ENCODE assay signal across 10 cellular contexts in the genomic region with DNA sequence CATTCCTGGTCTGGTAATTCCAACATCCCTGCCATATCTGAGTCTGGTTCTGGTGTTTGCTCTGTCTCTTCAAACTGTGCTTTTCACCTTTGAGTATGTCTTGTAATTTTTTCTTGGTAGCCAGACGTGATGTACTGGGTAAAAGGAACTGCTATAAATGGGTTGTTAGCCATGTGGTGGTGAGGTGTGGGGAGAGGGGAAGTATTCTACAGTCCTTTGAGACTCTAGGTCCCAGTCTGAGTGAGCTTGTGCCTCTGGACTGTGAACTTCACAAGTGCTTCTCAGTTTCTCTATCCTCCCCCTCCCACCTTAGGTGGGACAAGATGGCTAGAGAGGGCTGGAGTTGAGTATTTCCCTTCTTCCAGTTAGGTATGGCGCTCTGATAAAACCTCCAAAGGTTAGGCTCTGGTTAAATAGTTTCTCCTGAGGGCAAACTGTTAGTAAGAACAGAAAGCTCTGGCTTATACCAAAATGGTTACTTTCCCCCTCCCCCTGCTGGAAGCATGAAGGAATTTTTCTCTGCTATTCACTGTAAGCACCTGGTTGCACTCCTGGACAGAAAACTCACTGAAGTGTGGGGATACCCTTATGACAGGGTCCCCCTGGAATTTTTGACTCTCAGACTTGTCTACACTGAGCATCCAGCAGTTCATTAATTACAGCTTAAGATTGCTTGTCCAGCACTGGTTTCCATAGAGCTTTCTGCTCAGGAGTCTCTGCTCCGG.
DNase-seq lines count a peak whose midpoint lies in the region; ATAC-seq and TF ChIP-seq lines count a peak whose summit lies in the region.
"Had no signal": no experiment of that assay in that cellular context is flagged by ENCODE, and none has a peak within 500 bp of the region (broad histone marks: within the 10 kb centered on the region; RNA-seq: fewer than 3 reads in every experiment).

No MANE protein-coding gene starts in this region.

- DNase-seq in heart right ventricle (no peak), left ventricle myocardium superior (no peak), NCI-H69 (lab: John Stamatoyannopoulos, UW) (peak; percentile 15), fibroblast of mammary gland (ENCODE audit: low read depth) (no peak), SW 1271 (lab: John Stamatoyannopoulos, UW) (no peak), 8988T (no peak)
- DNase-seq: activated naive CD4-positive, alpha-beta T cell; substantia nigra had no signal

- 92 to 93% methylated on average over 3 of the region's 3 CpGs for WGBS in heart right ventricle, 2 donors
- WGBS in gastroesophageal sphincter (ENCODE audit: low coverage in 1 of 2), 2 donors = 77 to 81% methylated on average over 2 of the region's 3 CpGs

- peaks cover 0 to 7% (median 0%) of the 10 kb centered on the region in 7 donors for H3K27me3 ChIP-seq in heart right ventricle
- H3K27me3 ChIP-seq in gastroesophageal sphincter = no peaks in the 10 kb centered on the region

- ATAC-seq in heart right ventricle = peak in 1 of 8 donors; percentile 25
- ATAC-seq in left ventricle myocardium superior = no peak
- ATAC-seq in HG02623 (IDR thresholded peaks at IDR 0.05; ENCODE audit: unreplicated experiment) = no peak
- ATAC-seq in gastroesophageal sphincter = no peak

- no peak for TF ChIP-seq EP300 in gastroesophageal sphincter (IDR thresholded peaks at IDR 0.05)

- H3K4me1 ChIP-seq in heart right ventricle = peaks cover 0 to 13% (median 7%) of the 10 kb centered on the region in 9 donors
- no peaks in the 10 kb centered on the region for H3K4me1 ChIP-seq in gastroesophageal sphincter

- intact Hi-C loops in heart right ventricle (cut with DNase I) (loop anchor here in 1 of 10 donors (5.0 kb wide), 1 partner anchor 48 kb away; no protein-coding TSS in a partner anchor), left ventricle myocardium superior (cut with micrococcal nuclease) (no loop called here)

- H3K9me3 ChIP-seq in heart right ventricle (no peaks in the 10 kb centered on the region), gastroesophageal sphincter (no peaks in the 10 kb centered on the region)

- TF ChIP-seq CTCF in heart right ventricle (IDR thresholded peaks at IDR 0.05) (peak in 6 of 9 donors; percentile 12 to 47 (median 32)), fibroblast of mammary gland (conservative IDR thresholded peaks at IDR 0.05; ENCODE audit: control insufficient read depth, insufficient read depth, low read depth, low read length) (peak; percentile 30), gastroesophageal sphincter (IDR thresholded peaks at IDR 0.05) (no peak)

- H3K36me3 ChIP-seq in heart right ventricle (no peaks in the 10 kb centered on the region), gastroesophageal sphincter (no peaks in the 10 kb centered on the region)

- no peak for TF ChIP-seq POLR2A in gastroesophageal sphincter (IDR thresholded peaks at IDR 0.05)

- H3K4me3 ChIP-seq in heart right ventricle (no peak overlapping the region), fibroblast of mammary gland (ENCODE audit: control insufficient read depth, low read depth, low read length) (no peak overlapping the region), gastroesophageal sphincter (no peak overlapping the region)

- no peak overlapping the region for H3K27ac ChIP-seq in heart right ventricle
- H3K27ac ChIP-seq in gastroesophageal sphincter = no peak overlapping the region

Comparison
In these comparisons a context has a peak if more than half of its experiments do, and no peak if none do; other contexts are left out.
1. CTCF ChIP-seq: peak in heart right ventricle (6 of 9) and fibroblast of mammary gland (single experiment); none in gastroesophageal sphincter (0 of 4).